24 cellular contexts compared by ENCODE assay signal in the genomic region with DNA sequence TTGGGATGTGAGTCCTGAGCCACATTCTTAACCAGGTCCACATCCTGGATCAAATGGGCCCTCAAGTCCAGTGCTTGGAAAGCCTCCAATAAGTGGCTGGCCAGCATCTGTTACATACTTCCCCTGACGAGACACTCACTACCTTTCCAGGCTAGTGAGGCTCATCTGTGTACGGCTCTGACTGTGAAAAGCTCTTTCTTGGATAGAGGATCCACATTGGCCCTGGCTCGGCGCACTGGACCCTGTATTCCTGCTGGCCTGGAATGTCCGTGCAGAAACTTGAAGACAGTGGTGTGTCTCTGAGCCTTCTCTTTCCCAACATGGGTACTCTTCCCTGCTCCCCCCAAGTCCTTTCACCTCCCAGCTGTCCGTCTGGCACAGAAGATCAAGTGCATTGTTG. TPM values are rescaled to one million over a fixed set of nuclear protein-coding genes. Genes with fewer than 3 reads are reported as not detected.
DNase-seq lines count a peak whose midpoint lies in the region; ATAC-seq, FAIRE-seq and TF ChIP-seq lines count a peak whose summit lies in the region.
"Had no signal": no experiment of that assay in that cellular context is flagged by ENCODE, and none has a peak within 500 bp of the region (broad histone marks: within the 10 kb centered on the region; RNA-seq: fewer than 3 reads in every experiment).

No MANE protein-coding gene starts in this region.

- intact Hi-C loops in sciatic nerve (cut with DNase I): no loop called here

- H3K4me3 ChIP-seq in coronary artery (no peak overlapping the region), H7 (ENCODE audit: insufficient read depth, low read depth, low read length) (no peak overlapping the region)
- H3K4me3 ChIP-seq: A549, GM23248 had no signal

- no peak for FAIRE-seq in urothelium cell line (lab: Jason Lieb, UNC)
- FAIRE-seq: A549, D721Med had no signal

- no peaks in the 10 kb centered on the region for H3K27me3 ChIP-seq in H7 (ENCODE audit: control insufficient read depth, insufficient read depth, low read length)

- DNase-seq in activated CD8-positive, alpha-beta memory T cell treated with anti-CD3 and anti-CD28 coated beads, Interleukin-2, amount 50 U/mL, for 48 hours: peak; percentile 33
- no peak for DNase-seq in activated CD8-positive, alpha-beta memory T cell treated with anti-CD3 and anti-CD28 coated beads for 24 hours
- peak; percentile 24 for DNase-seq in coronary artery (ENCODE audit: low spot score)
- peak; percentile 12 for DNase-seq in sciatic nerve (ENCODE audit: low spot score)
- peak; percentile 6 for DNase-seq in urothelium cell line (ENCODE audit: low spot score)
- DNase-seq in H7: no peak
- no peak for DNase-seq in activated CD4-positive, alpha-beta T cell treated with anti-CD3 and anti-CD28 coated beads for 1 hour
- DNase-seq: AML-193; Caco-2; CD4-positive, alpha-beta T cell; DMS153; DMS79; GF-D8; GM23248; HCEC 1CT had no signal

- no peak overlapping the region for H3K27ac ChIP-seq in coronary artery
- H3K27ac ChIP-seq: 22Rv1, A549, C4-2B, GM23248, HL-60 had no signal

- no peaks in the 10 kb centered on the region for H3K36me3 ChIP-seq in H7 (replicated peaks; ENCODE audit: control insufficient read depth, insufficient read depth, low read length)

- ATAC-seq in sciatic nerve: no peak
- no peak for ATAC-seq in GM18873 (IDR thresholded peaks at IDR 0.05; ENCODE audit: low FRiP score, unreplicated experiment)
- ATAC-seq: A549 had no signal

- TF ChIP-seq CTCF in coronary artery (IDR thresholded peaks at IDR 0.05): no peak

RNA-seq across cellular contexts. Expression of a gene that starts 35.5 kb away (rescaled TPM):
- not detected for total RNA-seq in sciatic nerve
- not detected in 2 replicates for total RNA-seq in H7 (2014; rRNA removed; shearing (Covaris generic))
- total RNA-seq: Caco-2; CD4-positive, alpha-beta T cell; Daoy; GM23248; H4; HT1080 had no signal

Comparison
In these comparisons a context has a peak if more than half of its experiments do, and no peak if none do; other contexts are left out.
1. DNase-seq: peak in activated CD8-positive, alpha-beta memory T cell treated with anti-CD3 and anti-CD28 coated beads, Interleukin-2, amount 50 U/mL, for 48 hours (single experiment), coronary artery (single experiment), sciatic nerve (single experiment) and urothelium cell line (single experiment); none in activated CD8-positive, alpha-beta memory T cell treated with anti-CD3 and anti-CD28 coated beads for 24 hours (single experiment), H7 (single experiment) and activated CD4-positive, alpha-beta T cell treated with anti-CD3 and anti-CD28 coated beads for 1 hour (single experiment).